In genomic region chrX:20266810-20267598, GRCh38 we compare ENCODE assay signal across 1 cellular context.
TF ChIP-seq lines count a peak whose summit lies in the region.

TSS of gene RPS6KA3 (minus strand) at chrX:20266909. CDS start at chrX:20266632, 277 bp downstream.

TF ChIP-seq in GM12878, 131 proteins besides CTCF, POLR2A, EP300 and RAD21 (continued from another document):
- TF ChIP-seq GATAD2B (conservative IDR thresholded peaks at IDR 0.05; ENCODE audit: low read depth) (no peak), YBX1 (IDR thresholded peaks at IDR 0.05) (no peak), DPF2 (IDR thresholded peaks at IDR 0.05) (no peak), SUPT20H (IDR thresholded peaks at IDR 0.05; ENCODE audit: borderline replicate concordance, control insufficient read depth, low read depth, low read length) (no peak), WRNIP1 (IDR thresholded peaks at IDR 0.05; ENCODE audit: borderline replicate concordance, low read depth, low read length) (no peak), ATF7 (IDR thresholded peaks at IDR 0.05; ENCODE audit: low read depth) (0 out of 2 replicates have a peak, but pooled peaks have one; percentile 41), USF1 (IDR thresholded peaks at IDR 0.05; ENCODE audit: borderline replicate concordance, extremely low read length, insufficient read depth, low read depth, low read length) (peak; percentile 62), TCF12 (IDR thresholded peaks at IDR 0.05; ENCODE audit: low read depth, low read length) (no peak), NRF1 (conservative IDR thresholded peaks at IDR 0.05; ENCODE audit: low read depth, low read length) (peak; percentile 14; the same call in 1 of the 2 replicates), ZNF217 (IDR thresholded peaks at IDR 0.05) (no peak), SMC3 (IDR thresholded peaks at IDR 0.05; ENCODE audit: borderline replicate concordance, low read length) (no peak), STAT3 (IDR thresholded peaks at IDR 0.05; ENCODE audit: low read depth, low read length) (no peak), BHLHE40 (IDR thresholded peaks at IDR 0.05; ENCODE audit: borderline replicate concordance in 1 of 2, low read depth in 2 of 2, low read length in 1 of 2) (peak in 1 of 2 experiments; percentile 44; a peak in 1 of 4 replicates), CBX5 (IDR thresholded peaks at IDR 0.05; ENCODE audit: low read depth) (0 out of 2 replicates have a peak, but pooled peaks have one; percentile 47), TCF7 (IDR thresholded peaks at IDR 0.05; ENCODE audit: borderline replicate concordance) (no peak), RB1 (IDR thresholded peaks at IDR 0.05; ENCODE audit: borderline replicate concordance) (peak; percentile 43; the same call in 1 of the 2 replicates), CHD4 (IDR thresholded peaks at IDR 0.05) (no peak), ZBTB40 (IDR thresholded peaks at IDR 0.05; ENCODE audit: borderline replicate concordance) (no peak), NR2C1 (IDR thresholded peaks at IDR 0.05) (no peak), ZNF622 (IDR thresholded peaks at IDR 0.05) (no peak), RAD51 (IDR thresholded peaks at IDR 0.05) (peak; percentile 70; the same call in 1 of the 2 replicates), RBBP5 (conservative IDR thresholded peaks at IDR 0.05) (no peak), KDM1A (IDR thresholded peaks at IDR 0.05; ENCODE audit: borderline replicate concordance) (no peak), NBN (IDR thresholded peaks at IDR 0.05) (0 out of 2 replicates have a peak, but pooled peaks have one; percentile 43), MXI1 (IDR thresholded peaks at IDR 0.05; ENCODE audit: low read depth, low read length) (no peak), ZNF24 (IDR thresholded peaks at IDR 0.05) (no peak), CREM (IDR thresholded peaks at IDR 0.05; ENCODE audit: low read depth) (no peak), MYC (IDR thresholded peaks at IDR 0.05; ENCODE audit: insufficient read depth, insufficient read length, insufficient replicate concordance, low read length, severe bottlenecking) (no peak), ASH2L (IDR thresholded peaks at IDR 0.05; ENCODE audit: borderline replicate concordance, low read depth) (no peak), TAF1 (IDR thresholded peaks at IDR 0.05; ENCODE audit: borderline replicate concordance, low read depth, low read length) (peak; percentile 48; the same call in 1 of the 2 replicates), TARDBP (IDR thresholded peaks at IDR 0.05; ENCODE audit: borderline replicate concordance) (0 out of 2 replicates have a peak, but pooled peaks have one; percentile 30), TBL1XR1 (IDR thresholded peaks at IDR 0.05; ENCODE audit: low read depth, low read length) (no peak), EGR1 (IDR thresholded peaks at IDR 0.05; ENCODE audit: borderline replicate concordance in 1 of 2, low read depth in 2 of 2, low read length in 2 of 2) (peak in 1 of 2 experiments; percentile 20; a peak in 1 of 3 replicates), SIN3A (IDR thresholded peaks at IDR 0.05; ENCODE audit: low read depth, low read length) (no peak), GABPA (IDR thresholded peaks at IDR 0.05; ENCODE audit: low read depth) (peak; percentile 31; the same call in 1 of the 2 replicates), MTA2 (IDR thresholded peaks at IDR 0.05; ENCODE audit: low read depth) (0 out of 2 replicates have a peak, but pooled peaks have one; percentile 23)
